In genomic region chr1:83860506-83861221, GRCh38 we compare ENCODE assay signal across 8 cellular contexts.
A peak's percentile ranks its signal among the peaks of the same experiment; 100 is the strongest.
DNase-seq lines count a peak whose midpoint lies in the region; ATAC-seq, FAIRE-seq and TF ChIP-seq lines count a peak whose summit lies in the region.

No MANE protein-coding gene starts in this region.

- no peaks in the 10 kb centered on the region for H3K9me3 ChIP-seq in muscle layer of duodenum (ENCODE audit: control insufficient read depth in 1 of 2, low read length in 2 of 2)

- ATAC-seq in HG02678 (IDR thresholded peaks at IDR 0.05; ENCODE audit: unreplicated experiment) = peak; percentile 96

- H3K4me3 ChIP-seq in muscle layer of duodenum (ENCODE audit: low read depth in 1 of 2, low read length in 2 of 2) = peak overlapping the region; percentile 31 to 73

- peak; percentile 37 for DNase-seq in GM12891 (ENCODE audit: insufficient read length, low spot score)
- peak; percentile 52 for DNase-seq in NCI-H2171 treated with DMSO at 0.1 percent for 48 hours (lab: John Stamatoyannopoulos, UW)
- peak; percentile 76 for DNase-seq in activated T-cell treated with anti-CD3 and anti-CD28 coated beads for 1 hour (ENCODE audit: low read depth)
- DNase-seq in erythroblast (lab: John Stamatoyannopoulos, UW) = peak; percentile 67 to 77
- DNase-seq in stimulated activated CD8-positive, alpha-beta memory T cell treated with anti-CD3 and anti-CD28 coated beads, Interleukin-4, amount 100 ng/mL, for 48 hours = peak; percentile 87
- no peak for DNase-seq in RCC 7860 (ENCODE audit: low spot score)

- H3K27ac ChIP-seq in muscle layer of duodenum (ENCODE audit: low read length) = no peak overlapping the region

- H3K36me3 ChIP-seq in muscle layer of duodenum (ENCODE audit: control insufficient read depth in 1 of 2, insufficient read depth in 2 of 2, low read length in 2 of 2) = no peaks in the 10 kb centered on the region

- H3K4me1 ChIP-seq in muscle layer of duodenum (ENCODE audit: control insufficient read depth in 1 of 2, insufficient read depth in 2 of 2, low read length in 2 of 2) = no peaks in the 10 kb centered on the region

- FAIRE-seq in GM12891 (lab: Jason Lieb, UNC) (peak; percentile 84), RCC 7860 (lab: Jason Lieb, UNC) (no peak)

- H3K27me3 ChIP-seq in muscle layer of duodenum (ENCODE audit: low read depth, low read length) = no peaks in the 10 kb centered on the region

- TF ChIP-seq POLR2A in GM12891 (IDR thresholded peaks at IDR 0.05; ENCODE audit: low read depth, low read length) (no peak), erythroblast (IDR thresholded peaks at IDR 0.05; ENCODE audit: low read length) (no peak)

TF ChIP-seq in GM12891, 5 proteins besides CTCF, POLR2A, EP300 and RAD21:
- TF ChIP-seq POU2F2 (IDR thresholded peaks at IDR 0.05; ENCODE audit: low read depth, low read length) = 0 out of 2 replicates have a peak, but pooled peaks have one; percentile 22
- no peak for TF ChIP-seq TAF1 (IDR thresholded peaks at IDR 0.05; ENCODE audit: low read depth, low read length)
